In genomic region chr20:51678041-51678697, GRCh38 we compare ENCODE assay signal across 10 cellular contexts.
DNase-seq lines count a peak whose midpoint lies in the region; ATAC-seq and TF ChIP-seq lines count a peak whose summit lies in the region.
"Had no signal": no experiment of that assay in that cellular context is flagged by ENCODE, and none has a peak within 500 bp of the region (broad histone marks: within the 10 kb centered on the region; RNA-seq: fewer than 3 reads in every experiment).

No MANE protein-coding gene starts in this region.

- no peak overlapping the region for H3K4me3 Mint-ChIP-seq in CD8-positive, alpha-beta T cell

- no peak; a peak in 1 of 4 replicates for TF ChIP-seq EP300 in SK-N-SH (IDR thresholded peaks at IDR 0.05; ENCODE audit: borderline replicate concordance in 1 of 2, low read depth in 1 of 2, low read length in 1 of 2)

- peak overlapping the region in 1 of 2 experiments; percentile 56; a peak in 2 of 4 replicates for H3K27ac ChIP-seq in SK-N-SH (ENCODE audit: low read depth in 2 of 2, low read length in 1 of 2)
- H3K27ac ChIP-seq in prostate gland, result peak overlapping the region in 1 of 2 donors; percentile 9
- H3K27ac ChIP-seq in CD8-positive, alpha-beta T cell (ENCODE audit: low read depth, low read length), result no peak overlapping the region

- 85% methylated on average over 9 of the region's 16 CpGs for WGBS in SK-N-SH (ENCODE audit: low lambda C conversion rate)
- 30% methylated on average over 16 of the region's 16 CpGs for WGBS in prostate gland

- H3K9me2 ChIP-seq in SK-N-SH, result no peaks in the 10 kb centered on the region

- no peaks in the 10 kb centered on the region for H3K4me1 Mint-ChIP-seq in CD8-positive, alpha-beta T cell (ENCODE audit: low read depth)

- no peak overlapping the region for H3K4me2 ChIP-seq in SK-N-SH

- POLR2A ChIA-PET in SK-N-SH (lab: Yijun Ruan, JAX), result interaction anchor here (1.4 kb wide), 1 partner anchor 18 kb away, joined by 3 read pairs; no protein-coding TSS in a partner anchor
- POLR2A ChIA-PET in CD8-positive, alpha-beta T cell (lab: Charles Lee), result no interaction called here

- DNase-seq in G401 (ENCODE audit: low spot score) (peak; percentile 97), SK-N-SH (peak; percentile 84), fibroblast of pulmonary artery (ENCODE audit: low read depth) (peak; percentile 10), prostate gland (ENCODE audit: low spot score) (peak; percentile 29), ureter (ENCODE audit: low spot score) (no peak)
- DNase-seq in activated CD4-positive, alpha-beta T cell treated with anti-CD3 and anti-CD28 coated beads, Interleukin-2, amount 50 U/mL, for 4 hours, result no peak
- no peak for DNase-seq in effector CD8-positive, alpha-beta T cell (lab: John Stamatoyannopoulos, UW)
- DNase-seq in CD8-positive, alpha-beta T cell, result no peak
- DNase-seq: activated T-cell treated with anti-CD3 and anti-CD28 coated beads, Interleukin-2, amount 50 U/mL, for 48 hours; DMS53 had no signal

- in situ Hi-C loops in G401 (cut with HindIII; ENCODE audit: low sequenced_read_pairs), result no loop called here

- H3K27me3 Mint-ChIP-seq in CD8-positive, alpha-beta T cell (ENCODE audit: low read depth), result peaks cover 4% of the 10 kb centered on the region

- H3K4me3 ChIP-seq in SK-N-SH (ENCODE audit: low read depth in 2 of 2, low read length in 1 of 2) (no peak overlapping the region), fibroblast of pulmonary artery (replicated peaks; ENCODE audit: low read depth, low read length) (no peak overlapping the region), prostate gland (no peak overlapping the region)
- no peak overlapping the region for H3K4me3 ChIP-seq in CD8-positive, alpha-beta T cell (ENCODE audit: low read depth, low read length)

- no peaks in the 10 kb centered on the region for H3K79me2 ChIP-seq in SK-N-SH (ENCODE audit: insufficient read depth)

- H3K36me3 Mint-ChIP-seq in CD8-positive, alpha-beta T cell, result no peaks in the 10 kb centered on the region

- CTCF ChIA-PET in SK-N-SH (lab: Yijun Ruan, JAX), result interaction anchor here (0.6 to 1.8 kb wide), 13 partner anchors 12 to 406 kb away, joined by 3 to 8 read pairs (median 4); no protein-coding TSS in a partner anchor
- CTCF ChIA-PET in CD8-positive, alpha-beta T cell (lab: Charles Lee), result no interaction called here

- H3K27ac Mint-ChIP-seq in CD8-positive, alpha-beta T cell, result no peak overlapping the region

- H3K4me1 ChIP-seq in SK-N-SH (ENCODE audit: control insufficient read depth in 1 of 2, insufficient read depth in 2 of 2, low read depth in 1 of 2, low read length in 1 of 2), result peaks cover 0 to 22% of the 10 kb centered on the region in 2 experiments; a peak in 1 of 4 replicates
- no peaks in the 10 kb centered on the region for H3K4me1 ChIP-seq in prostate gland (replicated peaks)
- no peaks in the 10 kb centered on the region for H3K4me1 ChIP-seq in CD8-positive, alpha-beta T cell (ENCODE audit: insufficient read depth, low read length)

- no peak for TF ChIP-seq CTCF in SK-N-SH (IDR thresholded peaks at IDR 0.05)
- peak; percentile 21 for TF ChIP-seq CTCF in fibroblast of pulmonary artery (IDR thresholded peaks at IDR 0.05; ENCODE audit: low read length, missing control alignments)
- TF ChIP-seq CTCF in prostate gland (IDR thresholded peaks at IDR 0.05), result peak in 2 of 4 experiments; percentile 21 to 29
- no peak for TF ChIP-seq CTCF in CD8-positive, alpha-beta T cell (IDR thresholded peaks at IDR 0.05)

- no peaks in the 10 kb centered on the region for H3F3A ChIP-seq in SK-N-SH (replicated peaks; ENCODE audit: insufficient read depth)

- no peak overlapping the region for H3K9ac ChIP-seq in SK-N-SH

- no peaks in the 10 kb centered on the region for H3K9me3 ChIP-seq in SK-N-SH
- no peaks in the 10 kb centered on the region for H3K9me3 ChIP-seq in prostate gland
- H3K9me3 ChIP-seq in CD8-positive, alpha-beta T cell (ENCODE audit: low read length), result no peaks in the 10 kb centered on the region

- ATAC-seq in CD8-positive, alpha-beta T cell, result no peak

- H3K36me3 ChIP-seq in SK-N-SH (replicated peaks in 1 of 2; ENCODE audit: control insufficient read depth in 1 of 2, insufficient read depth in 2 of 2, low read length in 1 of 2), result peaks cover 0 to 13% of the 10 kb centered on the region in 2 experiments
- H3K36me3 ChIP-seq in prostate gland, result peaks cover 8 to 10% of the 10 kb centered on the region in 2 donors
- H3K36me3 ChIP-seq in CD8-positive, alpha-beta T cell (ENCODE audit: insufficient read depth, low read length), result no peaks in the 10 kb centered on the region

- H4K20me1 ChIP-seq in SK-N-SH (ENCODE audit: insufficient read depth), result no peaks in the 10 kb centered on the region

- TF ChIP-seq POLR2A in prostate gland (IDR thresholded peaks at IDR 0.05), result no peak

- H3K27me3 ChIP-seq in SK-N-SH (ENCODE audit: insufficient read depth), result no peaks in the 10 kb centered on the region
- no peaks in the 10 kb centered on the region for H3K27me3 ChIP-seq in prostate gland (replicated peaks; ENCODE audit: insufficient read depth)
- no peaks in the 10 kb centered on the region for H3K27me3 ChIP-seq in CD8-positive, alpha-beta T cell (ENCODE audit: insufficient read depth, low read length)

- no peaks in the 10 kb centered on the region for H3K9me3 Mint-ChIP-seq in CD8-positive, alpha-beta T cell

- TF ChIP-seq RAD21 in SK-N-SH (IDR thresholded peaks at IDR 0.05; ENCODE audit: low read length), result peak; percentile 69

- H2AFZ ChIP-seq in SK-N-SH (ENCODE audit: low read depth), result no peak overlapping the region

- intact Hi-C loops in prostate gland (cut with DNase I), result no loop called here
- intact Hi-C loops in CD8-positive, alpha-beta T cell (cut with DNase I, micrococcal nuclease), result no loop called here

TF ChIP-seq in SK-N-SH, 30 proteins besides CTCF, POLR2A, EP300 and RAD21:
- TF ChIP-seq, protein P1, sequence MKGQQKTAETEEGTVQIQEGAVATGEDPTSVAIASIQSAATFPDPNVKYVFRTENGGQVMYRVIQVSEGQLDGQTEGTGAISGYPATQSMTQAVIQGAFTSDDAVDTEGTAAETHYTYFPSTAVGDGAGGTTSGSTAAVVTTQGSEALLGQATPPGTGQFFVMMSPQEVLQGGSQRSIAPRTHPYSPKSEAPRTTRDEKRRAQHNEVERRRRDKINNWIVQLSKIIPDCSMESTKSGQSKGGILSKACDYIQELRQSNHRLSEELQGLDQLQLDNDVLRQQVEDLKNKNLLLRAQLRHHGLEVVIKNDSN (IDR thresholded peaks at IDR 0.05; ENCODE audit: borderline replicate concordance, low read depth), result no peak
- TF ChIP-seq MXI1 (IDR thresholded peaks at IDR 0.05; ENCODE audit: low read depth, low read length) (peak; percentile 67; the same call in 1 of the 2 replicates), SIN3A (IDR thresholded peaks at IDR 0.05; ENCODE audit: borderline replicate concordance, low read depth, low read length) (no peak), SMC3 (IDR thresholded peaks at IDR 0.05; ENCODE audit: low read depth, low read length) (peak; percentile 62; the same call in 1 of the 2 replicates), CHD2 (IDR thresholded peaks at IDR 0.05; ENCODE audit: low read length, partially characterized antibody) (peak; percentile 29), NRF1 (IDR thresholded peaks at IDR 0.05; ENCODE audit: low read depth, low read length) (no peak)

Comparison
In these comparisons a context has a peak if more than half of its experiments do, and no peak if none do; other contexts are left out.
1. DNase-seq: peak in G401 (single experiment), SK-N-SH (single experiment), fibroblast of pulmonary artery (single experiment) and prostate gland (single experiment); none in activated CD4-positive, alpha-beta T cell treated with anti-CD3 and anti-CD28 coated beads, Interleukin-2, amount 50 U/mL, for 4 hours (0 of 2), effector CD8-positive, alpha-beta T cell (single experiment), ureter (single experiment) and CD8-positive, alpha-beta T cell (0 of 7).